26 cellular contexts compared by ENCODE assay signal in the genomic region with DNA sequence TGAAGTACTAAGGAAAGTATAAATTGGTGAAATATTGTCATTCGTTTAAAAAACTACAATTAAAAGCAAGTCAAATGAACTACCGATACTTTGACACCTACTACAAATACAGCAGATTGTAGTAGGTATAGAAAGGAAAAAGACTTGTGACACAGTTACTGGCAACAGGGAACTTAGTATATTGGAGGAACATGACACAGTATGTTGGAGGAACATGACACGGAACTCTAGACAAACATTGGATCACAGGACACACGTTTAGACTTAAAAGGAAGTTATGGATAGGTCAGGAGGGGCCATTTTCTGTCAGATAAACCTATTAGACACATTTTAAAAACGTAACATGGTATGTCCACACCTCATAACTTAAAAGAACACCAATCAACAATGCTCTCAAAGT.
"Had no signal": no experiment of that assay in that cellular context is flagged by ENCODE, and none has a peak within 500 bp of the region (broad histone marks: within the 10 kb centered on the region; RNA-seq: fewer than 3 reads in every experiment).

No MANE protein-coding gene starts in this region.

- H3K4me3 ChIP-seq: body of pancreas, colonic mucosa, esophagus muscularis mucosa had no signal

- H3K4me3 Mint-ChIP-seq: activated CD4-positive, alpha-beta memory T cell treated with anti-CD3 and anti-CD28 coated beads, Interleukin-2, amount 10 ng/mL, durations not matched to agents 7 days and 5 days; activated CD4-positive, alpha-beta T cell treated with anti-CD3 and anti-CD28 coated beads for 36 hours; activated CD4-positive, alpha-beta T cell treated with anti-CD3 and anti-CD28 coated beads, Interleukin-2, amount 10 ng/mL, durations not matched to agents 7 days and 5 days; activated naive CD4-positive, alpha-beta T cell treated with anti-CD3 and anti-CD28 coated beads, Interleukin-2, amount 10 ng/mL, durations not matched to agents 7 days and 5 days; activated T-cell treated with anti-CD3 and anti-CD28 coated beads, Interleukin-2, amount 50 U/mL, for 24 hours; activated T-cell treated with anti-CD3 and anti-CD28 coated beads, Interleukin-2, amount 50 U/mL, for 72 hours; effector memory CD8-positive, alpha-beta T cell; T-helper 17 cell had no signal

- DNase-seq: activated CD4-positive, alpha-beta memory T cell treated with anti-CD3 and anti-CD28 coated beads, Interleukin-2, amount 10 ng/mL, durations not matched to agents 7 days and 5 days; activated CD4-positive, alpha-beta T cell treated with anti-CD3 and anti-CD28 coated beads for 36 hours; activated CD4-positive, alpha-beta T cell treated with anti-CD3 and anti-CD28 coated beads, Interleukin-2, amount 10 ng/mL, durations not matched to agents 7 days and 5 days; activated CD4-positive, alpha-beta T cell treated with anti-CD3 and anti-CD28 coated beads, Interleukin-2, amount 50 U/mL, for 4 hours; activated CD4-positive, CD25-positive, alpha-beta regulatory T cell; activated CD4-positive, CD25-positive, alpha-beta regulatory T cell treated with anti-CD3 and anti-CD28 coated beads, Interleukin-2, amount 50 U/mL, for 72 hours; activated CD8-positive, alpha-beta memory T cell treated with anti-CD3 and anti-CD28 coated beads, Interleukin-2, amount 50 U/mL, for 48 hours; activated gamma-delta T cell; activated naive CD4-positive, alpha-beta T cell; activated naive CD4-positive, alpha-beta T cell treated with anti-CD3 and anti-CD28 coated beads, Interleukin-2, amount 10 ng/mL, durations not matched to agents 7 days and 5 days; activated T-cell treated with anti-CD3 and anti-CD28 coated beads for 4 hours; activated T-cell treated with anti-CD3 and anti-CD28 coated beads, Interleukin-2, amount 50 U/mL, for 24 hours; activated T-cell treated with anti-CD3 and anti-CD28 coated beads, Interleukin-2, amount 50 U/mL, for 72 hours; amniotic stem cell; aorta; body of pancreas; caudate nucleus; colonic mucosa; effector memory CD8-positive, alpha-beta T cell; erythroblast; foreskin melanocyte; head of caudate nucleus; T-helper 1 cell; T-helper 17 cell had no signal

- H3K27ac Mint-ChIP-seq: activated CD4-positive, alpha-beta memory T cell treated with anti-CD3 and anti-CD28 coated beads, Interleukin-2, amount 10 ng/mL, durations not matched to agents 7 days and 5 days; activated CD4-positive, alpha-beta T cell treated with anti-CD3 and anti-CD28 coated beads for 36 hours; activated CD4-positive, alpha-beta T cell treated with anti-CD3 and anti-CD28 coated beads, Interleukin-2, amount 10 ng/mL, durations not matched to agents 7 days and 5 days; activated naive CD4-positive, alpha-beta T cell treated with anti-CD3 and anti-CD28 coated beads, Interleukin-2, amount 10 ng/mL, durations not matched to agents 7 days and 5 days; activated naive CD4-positive, alpha-beta T cell treated with anti-CD3 and anti-CD28 coated beads, Interleukin-2, amount 50 U/mL, for 72 hours; activated T-cell treated with anti-CD3 and anti-CD28 coated beads, Interleukin-2, amount 50 U/mL, for 24 hours; activated T-cell treated with anti-CD3 and anti-CD28 coated beads, Interleukin-2, amount 50 U/mL, for 72 hours; effector memory CD8-positive, alpha-beta T cell; T-helper 17 cell had no signal

- H3K36me3 ChIP-seq: colonic mucosa, esophagus muscularis mucosa had no signal

- H3K4me1 Mint-ChIP-seq: activated CD4-positive, alpha-beta memory T cell treated with anti-CD3 and anti-CD28 coated beads, Interleukin-2, amount 10 ng/mL, durations not matched to agents 7 days and 5 days; activated CD4-positive, alpha-beta T cell treated with anti-CD3 and anti-CD28 coated beads for 36 hours; activated CD4-positive, alpha-beta T cell treated with anti-CD3 and anti-CD28 coated beads, Interleukin-2, amount 10 ng/mL, durations not matched to agents 7 days and 5 days; activated naive CD4-positive, alpha-beta T cell treated with anti-CD3 and anti-CD28 coated beads, Interleukin-2, amount 10 ng/mL, durations not matched to agents 7 days and 5 days; T-helper 17 cell had no signal

- H3K36me3 Mint-ChIP-seq: activated naive CD4-positive, alpha-beta T cell treated with anti-CD3 and anti-CD28 coated beads, Interleukin-2, amount 10 ng/mL, durations not matched to agents 7 days and 5 days had no signal

- H3K4me1 ChIP-seq: colonic mucosa, esophagus muscularis mucosa had no signal

- H3K9me3 ChIP-seq: body of pancreas, colonic mucosa had no signal

- H3K27me3 Mint-ChIP-seq: activated CD4-positive, alpha-beta memory T cell treated with anti-CD3 and anti-CD28 coated beads, Interleukin-2, amount 10 ng/mL, durations not matched to agents 7 days and 5 days; activated naive CD4-positive, alpha-beta T cell treated with anti-CD3 and anti-CD28 coated beads, Interleukin-2, amount 10 ng/mL, durations not matched to agents 7 days and 5 days; effector memory CD8-positive, alpha-beta T cell; T-helper 17 cell had no signal

- H3K27me3 ChIP-seq: body of pancreas, colonic mucosa, esophagus muscularis mucosa had no signal

- H3K27ac ChIP-seq: body of pancreas, colonic mucosa, esophagus muscularis mucosa had no signal

- ATAC-seq: activated CD4-positive, alpha-beta T cell treated with anti-CD3 and anti-CD28 coated beads for 36 hours; activated naive CD4-positive, alpha-beta T cell treated with anti-CD3 and anti-CD28 coated beads, Interleukin-2, amount 50 U/mL, for 72 hours; activated T-cell treated with anti-CD3 and anti-CD28 coated beads, Interleukin-2, amount 50 U/mL, for 72 hours; body of pancreas; effector memory CD8-positive, alpha-beta T cell; T-helper 17 cell had no signal
